ENCODE assay signal across 8 cellular contexts in the genomic region with DNA sequence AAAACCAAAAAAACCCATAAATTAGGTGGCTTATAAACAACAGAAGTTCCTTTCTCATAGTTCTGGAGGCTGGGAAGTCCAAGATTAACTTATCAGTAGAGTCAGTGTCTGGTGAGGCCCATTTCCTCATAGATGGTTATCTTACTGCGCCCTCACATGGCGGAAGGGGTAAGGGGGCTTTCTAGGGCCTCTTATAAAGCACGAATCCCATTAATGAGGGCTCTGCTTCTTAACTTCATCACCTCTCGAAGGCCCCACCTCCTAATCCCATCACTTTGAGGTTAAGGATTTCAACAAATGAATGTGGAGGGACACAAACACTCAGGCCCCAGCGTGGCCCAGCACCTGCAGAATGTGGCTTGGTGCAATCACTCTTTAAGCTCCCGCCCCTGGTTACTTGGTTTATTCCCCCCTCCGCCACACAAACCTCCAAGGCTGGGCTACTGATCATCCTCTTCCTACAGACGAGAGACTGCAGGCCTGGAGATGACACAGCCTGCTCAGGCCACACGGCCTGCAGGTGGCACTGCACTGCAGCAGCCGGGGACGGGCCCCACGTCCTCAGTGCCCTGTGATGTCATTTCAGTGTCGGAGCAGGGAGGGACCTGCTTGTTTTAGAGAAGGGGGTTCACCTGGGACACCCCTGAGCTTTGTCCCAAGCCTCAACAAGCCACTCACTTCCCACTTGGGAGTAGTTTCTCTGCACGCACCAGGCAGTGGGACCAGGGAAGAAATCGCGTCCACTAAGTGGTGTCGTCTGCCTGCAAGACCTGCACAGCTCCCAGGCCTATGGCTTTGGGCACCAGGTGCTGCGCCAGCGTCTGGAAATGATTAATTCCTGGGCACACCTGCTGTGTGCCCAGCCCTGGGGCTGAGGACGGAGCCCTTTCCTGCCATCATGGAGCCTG.
DNase-seq lines count a peak whose midpoint lies in the region; TF ChIP-seq lines count a peak whose summit lies in the region.
"Not testable (repeated sequence)": the region's sequence is repeated elsewhere in the genome, so short reads cannot be mapped to it uniquely, and the experiment has no call there.

No MANE protein-coding gene starts in this region.

- CTCF ChIA-PET in SK-N-SH (lab: Yijun Ruan, JAX), result not testable (repeated sequence)

- H3K4me1 ChIP-seq in H9 (ENCODE audit: insufficient read depth, low read length); SK-N-SH (ENCODE audit: control insufficient read depth in 1 of 2, insufficient read depth in 2 of 2, low read depth in 1 of 2, low read length in 1 of 2); mesendoderm (ENCODE audit: control insufficient read depth, low read depth, low read length): not testable (repeated sequence)
- H3K4me1 ChIP-seq in esophagus muscularis mucosa, result peaks cover 0 to 28% (median 20%) of the 10 kb centered on the region in 4 donors

- H3K4me3 Mint-ChIP-seq in H9, result not testable (repeated sequence)

- TF ChIP-seq CTCF in C4-2B (conservative IDR thresholded peaks at IDR 0.05) (peak; percentile 67), H9 (conservative IDR thresholded peaks at IDR 0.05) (peak; percentile 67), SK-N-SH (IDR thresholded peaks at IDR 0.05) (peak; percentile 41), esophagus muscularis mucosa (IDR thresholded peaks at IDR 0.05) (peak; percentile 39 to 51 (median 40))

- not testable (repeated sequence) for H3K4me3 ChIP-seq in SK-N-SH (ENCODE audit: low read depth in 2 of 2, low read length in 1 of 2); esophagus muscularis mucosa; mesendoderm (ENCODE audit: low read length)

- H3K14ac ChIP-seq in H9 (ENCODE audit: insufficient read depth, low read length), result not testable (repeated sequence)

- not testable (repeated sequence) for H2BK15ac ChIP-seq in H9 (ENCODE audit: low read depth, low read length); mesendoderm (replicated peaks; ENCODE audit: low read depth)

- H3K9me3 ChIP-seq in H9 (ENCODE audit: control insufficient read depth, low read depth, low read length); SK-N-SH; esophagus muscularis mucosa: not testable (repeated sequence)

- not testable (repeated sequence) for H3K4ac ChIP-seq in H9 (ENCODE audit: low read depth, low read length); mesendoderm (ENCODE audit: low read depth, low read length)

- H3K56ac ChIP-seq in H9 (ENCODE audit: insufficient read length, low read depth, low read length); mesendoderm (ENCODE audit: low read length): not testable (repeated sequence)

- H3T11ph ChIP-seq in H9 (ENCODE audit: low read length), result not testable (repeated sequence)

- not testable (repeated sequence) for H4K20me1 ChIP-seq in H9 (ENCODE audit: control insufficient read depth, insufficient read depth, insufficient read length); SK-N-SH (ENCODE audit: insufficient read depth)

- H2BK5ac ChIP-seq in H9 (ENCODE audit: insufficient read length, low read length); mesendoderm (ENCODE audit: low read length): not testable (repeated sequence)

- TF ChIP-seq EP300 in SK-N-SH (IDR thresholded peaks at IDR 0.05; ENCODE audit: borderline replicate concordance in 1 of 2, low read depth in 1 of 2, low read length in 1 of 2); esophagus muscularis mucosa (IDR thresholded peaks at IDR 0.05): not testable (repeated sequence)

- H3K23ac ChIP-seq in H9 (ENCODE audit: insufficient read length, low read depth, low read length); mesendoderm (ENCODE audit: low read length): not testable (repeated sequence)

- not testable (repeated sequence) for H3K79me1 ChIP-seq in H9 (ENCODE audit: insufficient read depth, low read depth, low read length, poor library complexity, severe bottlenecking); mesendoderm (ENCODE audit: low read length)

- not testable (repeated sequence) for H3K18ac ChIP-seq in H9 (ENCODE audit: insufficient read length, low read depth, low read length); mesendoderm (ENCODE audit: low read length)

- no CpG with 5 or more reads among the region's 20 CpGs for WGBS in H9 (ENCODE audit: extremely low coverage, insufficient read length, low lambda C conversion rate)
- 63% methylated on average over 7 of the region's 20 CpGs for whole genome bisulfite sequencing in SK-N-SH (ENCODE audit: low lambda C conversion rate)
- 76% methylated on average over 7 of the region's 20 CpGs for whole genome bisulfite sequencing in esophagus muscularis mucosa
- no CpG with 5 or more reads among the region's 20 CpGs for WGBS in mesendoderm (ENCODE audit: extremely low coverage, insufficient coverage, low lambda C conversion rate)

- not testable (repeated sequence) for H3K27me3 Mint-ChIP-seq in H9 (ENCODE audit: low read depth)

- not testable (repeated sequence) for H3K36me3 ChIP-seq in SK-N-SH (replicated peaks in 1 of 2; ENCODE audit: control insufficient read depth in 1 of 2, insufficient read depth in 2 of 2, low read length in 1 of 2); esophagus muscularis mucosa; mesendoderm (ENCODE audit: control insufficient read depth, insufficient read depth, low read length)

- peak; percentile 58 for TF ChIP-seq RAD21 in SK-N-SH (IDR thresholded peaks at IDR 0.05; ENCODE audit: low read length)

- not testable (repeated sequence) for H2AK5ac ChIP-seq in H9 (ENCODE audit: insufficient read length, low read length); mesendoderm (ENCODE audit: low read length)

- H3K27me3 ChIP-seq in H9 (ENCODE audit: insufficient read depth, low read length); SK-N-SH (ENCODE audit: insufficient read depth); esophagus muscularis mucosa; mesendoderm (ENCODE audit: insufficient read depth, low read length, poor library complexity): not testable (repeated sequence)

- peaks cover 11 to 13% of the 10 kb centered on the region in 2 experiments for H3K9me3 Mint-ChIP-seq in H9

- not testable (repeated sequence) for H3K79me2 ChIP-seq in H9 (ENCODE audit: insufficient read depth, low read length); SK-N-SH (ENCODE audit: insufficient read depth); mesendoderm (ENCODE audit: control insufficient read depth, insufficient read depth, low read length)

- H3K9me2 ChIP-seq in SK-N-SH, result not testable (repeated sequence)

- intact Hi-C loops in esophagus muscularis mucosa (cut with DNase I), result loop anchor here (10.0 kb wide), 1 partner anchor 113 kb away; no protein-coding TSS in a partner anchor

- not testable (repeated sequence) for H3K27ac ChIP-seq in C4-2B; H9 (ENCODE audit: insufficient read length, low read depth, low read length); esophagus muscularis mucosa (replicated peaks in 1 of 4); mesendoderm (ENCODE audit: low read depth, low read length)
- peak overlapping the region in 1 of 2 experiments; percentile 47; a peak in 1 of 4 replicates for H3K27ac ChIP-seq in SK-N-SH (ENCODE audit: low read depth in 2 of 2, low read length in 1 of 2)

- DNase-seq in H9, result peak; percentile 85
- peak; percentile 12 for DNase-seq in NCI-H146 treated with DMSO at 0.1 percent for 48 hours (lab: John Stamatoyannopoulos, UW; ENCODE audit: unreplicated experiment)
- DNase-seq in SK-N-SH, result not testable (repeated sequence)
- DNase-seq in activated T-cell treated with anti-CD3 and anti-CD28 coated beads, Interleukin-2, amount 50 U/mL, for 48 hours, result peak; percentile 58 to 72
- DNase-seq in esophagus muscularis mucosa (ENCODE audit: extremely low spot score), result peak; percentile 90
- DNase-seq in mesendoderm, result peak; percentile 76
- peak in 2 of 3 experiments; percentile 24 to 47 for DNase-seq in stimulated activated CD4-positive, alpha-beta T cell treated with anti-CD3 and anti-CD28 coated beads, TNF-alpha, amount 100 ng/mL, for 24 hours (ENCODE audit: low read depth in 3 of 3)

- H3K4me1 Mint-ChIP-seq in H9, result peaks cover 2 to 13% of the 10 kb centered on the region in 2 experiments; a peak in 3 of 4 replicates

- H3K9ac ChIP-seq in H9 (ENCODE audit: extremely low read depth, insufficient read length, low read length); SK-N-SH; mesendoderm (ENCODE audit: low read length): not testable (repeated sequence)

- H2BK20ac ChIP-seq in H9 (ENCODE audit: low read depth, low read length, poor library complexity, severe bottlenecking), result not testable (repeated sequence)

- H4K5ac ChIP-seq in H9 (ENCODE audit: insufficient read length, low read depth, low read length); mesendoderm (ENCODE audit: low read length): not testable (repeated sequence)

- POLR2A ChIA-PET in SK-N-SH (lab: Yijun Ruan, JAX), result not testable (repeated sequence)

- not testable (repeated sequence) for TF ChIP-seq POLR2A in esophagus muscularis mucosa (IDR thresholded peaks at IDR 0.05; ENCODE audit: low read depth)

- H4K8ac ChIP-seq in H9 (replicated peaks; ENCODE audit: insufficient read length, low read depth, low read length); mesendoderm (ENCODE audit: low read depth, low read length): not testable (repeated sequence)

- not testable (repeated sequence) for H4K91ac ChIP-seq in H9 (ENCODE audit: insufficient read length, low read depth, low read length)

- not testable (repeated sequence) for H3K23me2 ChIP-seq in H9 (ENCODE audit: insufficient read length, low read depth, low read length, poor library complexity, severe bottlenecking)

- not testable (repeated sequence) for H3K27ac Mint-ChIP-seq in H9

- H3F3A ChIP-seq in SK-N-SH (replicated peaks; ENCODE audit: insufficient read depth), result not testable (repeated sequence)

- H2BK12ac ChIP-seq in H9 (ENCODE audit: insufficient read length, low read depth, low read length), result not testable (repeated sequence)

- H3K4me2 ChIP-seq in H9 (ENCODE audit: insufficient read depth, insufficient read length, low read length); SK-N-SH; mesendoderm (ENCODE audit: low read length): not testable (repeated sequence)

- H3K36me3 Mint-ChIP-seq in H9 (ENCODE audit: insufficient read depth in 1 of 3, low read depth in 3 of 3), result not testable (repeated sequence)

- H2BK120ac ChIP-seq in H9 (ENCODE audit: low read depth, low read length, poor library complexity, severe bottlenecking); mesendoderm (ENCODE audit: low read depth, low read length): not testable (repeated sequence)

- not testable (repeated sequence) for H2AFZ ChIP-seq in H9 (ENCODE audit: low read length); SK-N-SH (ENCODE audit: low read depth)
